ENCODE assay signal across 16 cellular contexts in genomic region chr11:100984668-100985067, GRCh38.
DNase-seq lines count a peak whose midpoint lies in the region; ATAC-seq and TF ChIP-seq lines count a peak whose summit lies in the region.
"Had no signal": no experiment of that assay in that cellular context is flagged by ENCODE, and none has a peak within 500 bp of the region (broad histone marks: within the 10 kb centered on the region; RNA-seq: fewer than 3 reads in every experiment).

No MANE protein-coding gene starts in this region.

- no peak overlapping the region for H3K4ac ChIP-seq in mesendoderm (ENCODE audit: low read depth, low read length)

- H2AK5ac ChIP-seq in mesendoderm (ENCODE audit: low read length) = no peak overlapping the region

- no peak overlapping the region for H2BK120ac ChIP-seq in mesendoderm (ENCODE audit: low read depth, low read length)

- no peaks in the 10 kb centered on the region for H3K36me3 ChIP-seq in mesendoderm (ENCODE audit: control insufficient read depth, insufficient read depth, low read length)

- no peaks in the 10 kb centered on the region for H3K9me3 Mint-ChIP-seq in activated CD4-positive, alpha-beta T cell treated with anti-CD3 and anti-CD28 coated beads for 36 hours (ENCODE audit: low read depth)

- no peak overlapping the region for H4K5ac ChIP-seq in mesendoderm (ENCODE audit: low read length)

- no peak overlapping the region for H4K8ac ChIP-seq in mesendoderm (ENCODE audit: low read depth, low read length)

- no peak overlapping the region for H3K4me3 Mint-ChIP-seq in activated CD4-positive, alpha-beta T cell treated with anti-CD3 and anti-CD28 coated beads for 36 hours

- H3K27ac Mint-ChIP-seq in activated CD4-positive, alpha-beta T cell treated with anti-CD3 and anti-CD28 coated beads for 36 hours = no peak overlapping the region

- ATAC-seq in GM18907 (IDR thresholded peaks at IDR 0.05; ENCODE audit: unreplicated experiment) = peak; percentile 70
- peak; percentile 98 for ATAC-seq in GM21576 (IDR thresholded peaks at IDR 0.05; ENCODE audit: unreplicated experiment)
- peak; percentile 74 for ATAC-seq in HG03135 (IDR thresholded peaks at IDR 0.05; ENCODE audit: unreplicated experiment)
- no peak for ATAC-seq in activated CD4-positive, alpha-beta T cell treated with anti-CD3 and anti-CD28 coated beads for 36 hours

- H3K4me3 ChIP-seq in mesendoderm (ENCODE audit: low read length) = no peak overlapping the region
- H3K4me3 ChIP-seq: testis had no signal

- POLR2A ChIA-PET in RWPE1 (lab: Yijun Ruan, JAX; ENCODE audit: low non-redundant PET) = no interaction called here
- POLR2A ChIA-PET in activated CD4-positive, alpha-beta T cell treated with anti-CD3 and anti-CD28 coated beads for 36 hours (lab: Charles Lee) = no interaction called here

- H3K27ac ChIP-seq in mesendoderm (ENCODE audit: low read depth, low read length) (no peak overlapping the region), RWPE1 (no peak overlapping the region)
- H3K27ac ChIP-seq: parathyroid adenoma, testis had no signal

- H3K56ac ChIP-seq in mesendoderm (ENCODE audit: low read length) = no peak overlapping the region

- no peak overlapping the region for H3K4me2 ChIP-seq in mesendoderm (ENCODE audit: low read length)

- no peak for TF ChIP-seq CTCF in RWPE1 (conservative IDR thresholded peaks at IDR 0.05; ENCODE audit: low read depth)

- H3K4me1 ChIP-seq in mesendoderm (ENCODE audit: control insufficient read depth, low read depth, low read length) = no peaks in the 10 kb centered on the region
- H3K4me1 ChIP-seq: testis had no signal

- CTCF ChIA-PET in RWPE1 (lab: Yijun Ruan, JAX) = interaction anchor here (0.6 kb wide), 1 partner anchor 170 kb away, joined by 3 read pairs; no protein-coding TSS in a partner anchor
- CTCF ChIA-PET in activated CD4-positive, alpha-beta T cell treated with anti-CD3 and anti-CD28 coated beads for 36 hours (lab: Charles Lee) = no interaction called here

- no peaks in the 10 kb centered on the region for H3K4me1 Mint-ChIP-seq in activated CD4-positive, alpha-beta T cell treated with anti-CD3 and anti-CD28 coated beads for 36 hours

- no peaks in the 10 kb centered on the region for H3K79me2 ChIP-seq in mesendoderm (ENCODE audit: control insufficient read depth, insufficient read depth, low read length)
- H3K79me2 ChIP-seq: parathyroid adenoma had no signal

- H3K27me3 ChIP-seq in mesendoderm (ENCODE audit: insufficient read depth, low read length, poor library complexity) = no peaks in the 10 kb centered on the region
- H3K27me3 ChIP-seq: testis had no signal

- no CpG with 5 or more reads among the region's 3 CpGs for WGBS in mesendoderm (ENCODE audit: extremely low coverage, insufficient coverage, low lambda C conversion rate)

- H3K36me3 Mint-ChIP-seq in activated CD4-positive, alpha-beta T cell treated with anti-CD3 and anti-CD28 coated beads for 36 hours (ENCODE audit: low read depth) = no peaks in the 10 kb centered on the region

- intact Hi-C loops in activated CD4-positive, alpha-beta T cell treated with anti-CD3 and anti-CD28 coated beads for 36 hours (cut with DNase I, micrococcal nuclease) = no loop called here

- H2BK5ac ChIP-seq in mesendoderm (ENCODE audit: low read length) = no peak overlapping the region

- no peaks in the 10 kb centered on the region for H3K79me1 ChIP-seq in mesendoderm (ENCODE audit: low read length)

- no peak overlapping the region for H3K23ac ChIP-seq in mesendoderm (ENCODE audit: low read length)

- H3K27me3 Mint-ChIP-seq in activated CD4-positive, alpha-beta T cell treated with anti-CD3 and anti-CD28 coated beads for 36 hours = no peaks in the 10 kb centered on the region

- H3K9ac ChIP-seq in mesendoderm (ENCODE audit: low read length) = no peak overlapping the region
- H3K9ac ChIP-seq: parathyroid adenoma had no signal

- H3K18ac ChIP-seq in mesendoderm (ENCODE audit: low read length) = no peak overlapping the region

- H2BK15ac ChIP-seq in mesendoderm (replicated peaks; ENCODE audit: low read depth) = no peak overlapping the region

- DNase-seq in mesendoderm (peak; percentile 28), COLO829 (ENCODE audit: low spot score) (no peak), pons (ENCODE audit: low spot score) (no peak), RWPE1 (ENCODE audit: low spot score) (no peak)
- no peak for DNase-seq in activated CD4-positive, alpha-beta T cell treated with anti-CD3 and anti-CD28 coated beads for 36 hours
- DNase-seq: activated CD4-positive, CD25-positive, alpha-beta regulatory T cell treated with anti-CD3 and anti-CD28 coated beads, Interleukin-2, amount 50 U/mL, for 72 hours; activated T-cell treated with anti-CD3 and anti-CD28 coated beads for 4 hours; C1 segment of cervical spinal cord; central memory CD4-positive, alpha-beta T cell; stimulated activated CD4-positive, alpha-beta T cell treated with anti-CD3 and anti-CD28 coated beads, Interleukin-12 subunit alpha, Interleukin-12 subunit beta, amount 100 ng/mL, for 4 hours; T-helper 1 cell; testis had no signal
